In the genomic region with DNA sequence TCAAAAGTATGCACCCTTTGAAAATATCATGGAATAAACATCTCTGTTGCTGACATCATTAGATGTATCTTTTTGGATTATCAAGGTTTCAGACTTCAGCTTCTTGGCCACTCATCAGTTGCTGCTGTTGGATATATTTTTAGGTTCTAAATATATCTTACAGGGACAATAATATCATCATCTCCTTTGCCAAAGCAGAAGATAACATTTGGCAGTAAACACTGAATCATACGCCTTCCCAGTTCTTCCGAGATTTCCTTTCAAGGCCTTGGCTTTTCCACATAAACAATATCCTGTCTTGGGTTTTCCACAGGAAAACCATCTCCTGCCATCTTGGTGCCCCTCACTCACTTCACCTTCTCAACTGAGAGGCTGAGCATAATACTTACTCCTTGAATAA, we compare ENCODE assay signal across 8 cellular contexts. TPM values are rescaled to one million over a fixed set of nuclear protein-coding genes. Genes with fewer than 3 reads are reported as not detected.
"Had no signal": no experiment of that assay in that cellular context is flagged by ENCODE, and none has a peak within 500 bp of the region (broad histone marks: within the 10 kb centered on the region; RNA-seq: fewer than 3 reads in every experiment).

No MANE protein-coding gene starts in this region.

- DNase-seq: GM23248, GOT3, H7, HFFc6, KBM-7 had no signal

- H3K4me1 ChIP-seq: HAP-1 had no signal

- H3K9me3 ChIP-seq: HAP-1 had no signal

- H3K4me3 ChIP-seq: GM23248, HAP-1 had no signal

- H3K27ac ChIP-seq: GM23248, HL-60 had no signal

- H3K36me3 ChIP-seq: HAP-1 had no signal

RNA-seq across cellular contexts. Expression of gene RGS7, which starts 39.3 kb away (rescaled TPM):
- total RNA-seq: HepG2 had no signal
